In the genomic region with DNA sequence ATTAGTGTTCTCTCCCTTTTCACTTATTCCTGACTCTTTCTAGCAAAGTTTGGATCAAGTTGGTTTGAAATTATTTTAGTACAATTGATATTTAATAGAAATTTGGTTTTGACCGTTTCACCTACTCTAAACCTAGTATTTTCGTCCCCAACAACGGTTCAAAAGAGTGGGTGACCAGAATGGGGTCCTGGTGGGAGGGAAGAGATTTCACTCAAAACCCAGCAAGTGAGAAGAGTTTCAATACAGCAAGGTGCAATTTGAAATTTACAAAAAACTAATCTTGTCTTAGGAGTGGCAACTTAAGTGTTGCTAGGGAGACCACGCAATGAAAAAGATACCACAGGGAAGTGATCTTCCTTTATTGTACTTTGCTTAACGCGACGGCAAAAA, we compare ENCODE assay signal across 17 cellular contexts. TPM values are rescaled to one million over a fixed set of nuclear protein-coding genes. Genes with fewer than 3 reads are reported as not detected.
A peak's percentile ranks its signal among the peaks of the same experiment; 100 is the strongest.
DNase-seq lines count a peak whose midpoint lies in the region; ATAC-seq and TF ChIP-seq lines count a peak whose summit lies in the region.
"Had no signal": no experiment of that assay in that cellular context is flagged by ENCODE, and none has a peak within 500 bp of the region (broad histone marks: within the 10 kb centered on the region; RNA-seq: fewer than 3 reads in every experiment).

No MANE protein-coding gene starts in this region.

- DNase-seq in BE2C (no peak), Karpas-422 (no peak), chondrocyte (ENCODE audit: low spot score) (no peak), Right ventricle myocardium inferior (ENCODE audit: missing footprints) (no peak)
- DNase-seq in effector CD4-positive, alpha-beta T cell = no peak
- no peak for DNase-seq in activated naive CD8-positive, alpha-beta T cell treated with anti-CD3 and anti-CD28 coated beads for 36 hours
- DNase-seq: activated CD4-positive, alpha-beta T cell treated with anti-CD3 and anti-CD28 coated beads, Interleukin-2, amount 10 ng/mL, durations not matched to agents 7 days and 5 days; activated CD8-positive, alpha-beta memory T cell treated with anti-CD3 and anti-CD28 coated beads, Interleukin-2, amount 50 U/mL, for 4 hours; anterior cingulate cortex; NCI-H1436; ovary; stimulated activated CD4-positive, alpha-beta T cell treated with anti-CD3 and anti-CD28 coated beads, Interleukin-4, amount 100 ng/mL, for 1 hour; SW 1271 had no signal

- H3K4me1 Mint-ChIP-seq in chondrocyte (ENCODE audit: low read depth) (peaks cover 33% of the 10 kb centered on the region), nephron (peaks cover 23% of the 10 kb centered on the region)
- H3K4me1 Mint-ChIP-seq in activated naive CD8-positive, alpha-beta T cell treated with anti-CD3 and anti-CD28 coated beads for 36 hours = peaks cover 15% of the 10 kb centered on the region

- H3K4me3 ChIP-seq in BE2C (ENCODE audit: low read depth, low read length) = peak overlapping the region; percentile 52
- no peak overlapping the region; the same call in 1 of the 2 replicates for H3K4me3 ChIP-seq in Karpas-422 (ENCODE audit: low read length)
- H3K4me3 ChIP-seq: HAP-1, ovary, skin epidermis had no signal

- peaks cover 20% of the 10 kb centered on the region for H3K27me3 Mint-ChIP-seq in chondrocyte (ENCODE audit: low read depth)
- H3K27me3 Mint-ChIP-seq in nephron (ENCODE audit: low read depth) = peaks cover 99% of the 10 kb centered on the region
- H3K27me3 Mint-ChIP-seq in activated naive CD8-positive, alpha-beta T cell treated with anti-CD3 and anti-CD28 coated beads for 36 hours = peaks cover 89% of the 10 kb centered on the region

- H3K36me3 ChIP-seq in BE2C (no peaks in the 10 kb centered on the region), Karpas-422 (ENCODE audit: insufficient read depth, low read length) (no peaks in the 10 kb centered on the region)
- H3K36me3 ChIP-seq: HAP-1, ovary had no signal

- TF ChIP-seq CTCF in BE2C (IDR thresholded peaks at IDR 0.05; ENCODE audit: low read depth, low read length) (no peak), chondrocyte (IDR thresholded peaks at IDR 0.05) (no peak), nephron (IDR thresholded peaks at IDR 0.05; ENCODE audit: unreplicated experiment in 3 of 3) (no peak)

- H3K27ac Mint-ChIP-seq in chondrocyte (ENCODE audit: unreplicated experiment) = no peak overlapping the region
- H3K27ac Mint-ChIP-seq in nephron = no peak overlapping the region
- no peak overlapping the region for H3K27ac Mint-ChIP-seq in activated naive CD8-positive, alpha-beta T cell treated with anti-CD3 and anti-CD28 coated beads for 36 hours
- H3K27ac Mint-ChIP-seq: activated CD4-positive, alpha-beta T cell treated with anti-CD3 and anti-CD28 coated beads, Interleukin-2, amount 10 ng/mL, durations not matched to agents 7 days and 5 days had no signal

- ATAC-seq in HG03378 (IDR thresholded peaks at IDR 0.05; ENCODE audit: unreplicated experiment) (no peak), Right ventricle myocardium inferior (no peak)

- H3K36me3 Mint-ChIP-seq in chondrocyte (ENCODE audit: low read depth) = no peaks in the 10 kb centered on the region
- no peaks in the 10 kb centered on the region for H3K36me3 Mint-ChIP-seq in nephron (ENCODE audit: low read depth)
- H3K36me3 Mint-ChIP-seq in activated naive CD8-positive, alpha-beta T cell treated with anti-CD3 and anti-CD28 coated beads for 36 hours = no peaks in the 10 kb centered on the region

- no peak overlapping the region for H2AFZ ChIP-seq in Karpas-422 (ENCODE audit: low read length)

- no peaks in the 10 kb centered on the region for H3K9me3 Mint-ChIP-seq in chondrocyte (ENCODE audit: low read depth)
- H3K9me3 Mint-ChIP-seq in nephron = no peaks in the 10 kb centered on the region
- no peaks in the 10 kb centered on the region for H3K9me3 Mint-ChIP-seq in activated naive CD8-positive, alpha-beta T cell treated with anti-CD3 and anti-CD28 coated beads for 36 hours
- H3K9me3 Mint-ChIP-seq: activated CD4-positive, alpha-beta T cell treated with anti-CD3 and anti-CD28 coated beads, Interleukin-2, amount 10 ng/mL, durations not matched to agents 7 days and 5 days had no signal

- intact Hi-C loops in Right ventricle myocardium inferior (cut with DNase I) = loop anchor here (10.0 kb wide), 1 partner anchor 193 kb away; no protein-coding TSS in a partner anchor

- H3K27me3 ChIP-seq in BE2C (peaks cover 47% of the 10 kb centered on the region), Karpas-422 (ENCODE audit: low read length) (no peaks in the 10 kb centered on the region)
- H3K27me3 ChIP-seq: ovary had no signal

- H3K4me1 ChIP-seq in BE2C (no peaks in the 10 kb centered on the region), Karpas-422 (ENCODE audit: low read length) (peaks cover 5% of the 10 kb centered on the region)

- no peaks in the 10 kb centered on the region for H3K79me2 ChIP-seq in Karpas-422 (ENCODE audit: low read length)

- H3K4me3 Mint-ChIP-seq in chondrocyte (ENCODE audit: unreplicated experiment) (peak overlapping the region; percentile 82), nephron (peak overlapping the region; percentile 53 to 69 (median 58))
- no peak overlapping the region for H3K4me3 Mint-ChIP-seq in activated naive CD8-positive, alpha-beta T cell treated with anti-CD3 and anti-CD28 coated beads for 36 hours
- H3K4me3 Mint-ChIP-seq: activated CD4-positive, alpha-beta T cell treated with anti-CD3 and anti-CD28 coated beads, Interleukin-2, amount 10 ng/mL, durations not matched to agents 7 days and 5 days had no signal

- H3K9me3 ChIP-seq in BE2C (no peaks in the 10 kb centered on the region), Karpas-422 (ENCODE audit: low read length) (no peaks in the 10 kb centered on the region)
- H3K9me3 ChIP-seq: HAP-1, ovary had no signal

- no peaks in the 10 kb centered on the region for H4K20me1 ChIP-seq in Karpas-422 (ENCODE audit: insufficient read depth, low read depth, low read length)

- peak overlapping the region; percentile 27 for H3K4me2 ChIP-seq in Karpas-422 (ENCODE audit: low read depth, low read length, poor library complexity, severe bottlenecking)

- no peak overlapping the region for H3K27ac ChIP-seq in Karpas-422 (ENCODE audit: low read length)
- H3K27ac ChIP-seq: ovary, skin epidermis had no signal

- no peaks in the 10 kb centered on the region for H3K9me2 ChIP-seq in Karpas-422 (replicated peaks; ENCODE audit: insufficient read depth, low read length)

- no peak overlapping the region for H3K9ac ChIP-seq in Karpas-422 (ENCODE audit: low read length)

RNA-seq across cellular contexts. Expression of gene NR2F1, which starts 28.5 kb away (rescaled TPM):
- 13.1 TPM for polyA plus RNA-seq in BE2C (2012; ENCODE audit: insufficient read depth, insufficient read length, low read depth)
- not detected in 2 replicates for total RNA-seq in Karpas-422 (2014; rRNA removed; shearing (Covaris generic); ENCODE audit: low replicate concordance)
- total RNA-seq in chondrocyte (28.7 to 41.9 TPM (median 30.8 TPM) in 3 replicates), Right ventricle myocardium inferior (1.3 TPM)
- not detected for total RNA-seq in activated naive CD8-positive, alpha-beta T cell treated with anti-CD3 and anti-CD28 coated beads for 36 hours
- total RNA-seq: activated CD4-positive, alpha-beta T cell treated with anti-CD3 and anti-CD28 coated beads, Interleukin-2, amount 10 ng/mL, durations not matched to agents 7 days and 5 days had no signal

RNA-seq across cellular contexts. Expression of gene NR2F1-AS1, which starts 30.5 kb away (rescaled TPM):
- polyA plus RNA-seq in BE2C (2012; ENCODE audit: insufficient read depth, insufficient read length, low read depth) = 2.7 TPM
- total RNA-seq in Karpas-422 (2014; rRNA removed; shearing (Covaris generic); ENCODE audit: low replicate concordance) = 1.7 TPM in 1 of 2 replicates, not detected in the other
- total RNA-seq in chondrocyte (16.2 to 20.0 TPM (median 19.7 TPM) in 3 replicates), Right ventricle myocardium inferior (0.60 TPM)
- total RNA-seq in activated naive CD8-positive, alpha-beta T cell treated with anti-CD3 and anti-CD28 coated beads for 36 hours = not detected
- total RNA-seq: activated CD4-positive, alpha-beta T cell treated with anti-CD3 and anti-CD28 coated beads, Interleukin-2, amount 10 ng/mL, durations not matched to agents 7 days and 5 days had no signal

Comparison
In these comparisons a context has a peak if more than half of its experiments do, and no peak if none do; other contexts are left out.
1. RNA of gene NR2F1, which starts 28.5 kb away (total RNA-seq): 28.7 to 41.9 TPM in chondrocyte; 1.3 TPM in Right ventricle myocardium inferior (single experiment), not detected in Karpas-422 and not detected in activated naive CD8-positive, alpha-beta T cell treated with anti-CD3 and anti-CD28 coated beads for 36 hours; every median in the first group is over 10 times any median in the second.